Comparison of ENCODE assay signal across 25 cellular contexts in genomic region chr5:76314643-76315042, GRCh38.
DNase-seq lines count a peak whose midpoint lies in the region; ATAC-seq and TF ChIP-seq lines count a peak whose summit lies in the region.
"Had no signal": no experiment of that assay in that cellular context is flagged by ENCODE, and none has a peak within 500 bp of the region (broad histone marks: within the 10 kb centered on the region; RNA-seq: fewer than 3 reads in every experiment).

No MANE protein-coding gene starts in this region.

- H3K27me3 ChIP-seq in right cardiac atrium (ENCODE audit: control insufficient read depth, insufficient read depth): no peaks in the 10 kb centered on the region
- no peaks in the 10 kb centered on the region for H3K27me3 ChIP-seq in right lobe of liver
- H3K27me3 ChIP-seq: BE2C; BLaER1 treated with 17β-estradiol and CSF1 and Interleukin-3, amounts not matched to agents 10 nM and 100 nM had no signal

- no peak for TF ChIP-seq CTCF in right lobe of liver (IDR thresholded peaks at IDR 0.05)
- TF ChIP-seq CTCF in activated CD8-positive, alpha-beta T cell treated with anti-CD3 and anti-CD28 coated beads for 36 hours (IDR thresholded peaks at IDR 0.05): no peak

- CTCF ChIA-PET in activated CD8-positive, alpha-beta T cell treated with anti-CD3 and anti-CD28 coated beads for 36 hours (lab: Charles Lee): interaction anchor here (0.9 to 1.0 kb wide), 2 partner anchors 58 to 269 kb away, joined by 3 read pairs; no protein-coding TSS in a partner anchor

- H3K9me3 ChIP-seq in right cardiac atrium (ENCODE audit: control insufficient read depth, low read length) (no peaks in the 10 kb centered on the region), T-helper 17 cell (ENCODE audit: control insufficient read depth, low read length, poor library complexity, severe bottlenecking) (no peaks in the 10 kb centered on the region), right lobe of liver (no peaks in the 10 kb centered on the region)
- H3K9me3 ChIP-seq: A549; BE2C; BLaER1 treated with 17β-estradiol and CSF1 and Interleukin-3, amounts not matched to agents 10 nM and 100 nM had no signal

- H3K27ac Mint-ChIP-seq in T-helper 17 cell: peak overlapping the region; percentile 32
- no peak overlapping the region for H3K27ac Mint-ChIP-seq in activated CD8-positive, alpha-beta T cell treated with anti-CD3 and anti-CD28 coated beads for 36 hours
- H3K27ac Mint-ChIP-seq: CD4-positive, alpha-beta T cell had no signal

- no peak overlapping the region for H3K4me3 ChIP-seq in right cardiac atrium (ENCODE audit: low read length)
- no peak overlapping the region for H3K4me3 ChIP-seq in right lobe of liver
- H3K4me3 ChIP-seq: A549; BLaER1 treated with 17β-estradiol and CSF1 and Interleukin-3, amounts not matched to agents 10 nM and 100 nM; GM12878; GM23248 had no signal

- 78% methylated on average over 2 of the region's 2 CpGs for WGBS in right cardiac atrium
- WGBS in right lobe of liver (ENCODE audit: insufficient coverage, low coverage, low lambda C conversion rate, missing lambda C conversion rate): 47% methylated on average over 2 of the region's 2 CpGs

- peaks cover 2% of the 10 kb centered on the region for H3K36me3 Mint-ChIP-seq in T-helper 17 cell (ENCODE audit: low read depth)
- H3K36me3 Mint-ChIP-seq in activated CD8-positive, alpha-beta T cell treated with anti-CD3 and anti-CD28 coated beads for 36 hours (ENCODE audit: low read depth): no peaks in the 10 kb centered on the region

- H3K9me3 Mint-ChIP-seq in activated CD8-positive, alpha-beta T cell treated with anti-CD3 and anti-CD28 coated beads for 36 hours: no peaks in the 10 kb centered on the region
- H3K9me3 Mint-ChIP-seq: CD4-positive, alpha-beta T cell; CD8-positive, alpha-beta memory T cell had no signal

- intact Hi-C loops in Right ventricle myocardium superior (cut with DNase I) (no loop called here), right cardiac atrium (cut with DNase I) (no loop called here), right lobe of liver (cut with DNase I) (no loop called here)
- intact Hi-C loops in activated CD8-positive, alpha-beta T cell treated with anti-CD3 and anti-CD28 coated beads for 36 hours (cut with micrococcal nuclease): no loop called here

- H3K36me3 ChIP-seq in right lobe of liver: no peaks in the 10 kb centered on the region
- H3K36me3 ChIP-seq: BE2C; BLaER1 treated with 17β-estradiol and CSF1 and Interleukin-3, amounts not matched to agents 10 nM and 100 nM had no signal

- no peak for TF ChIP-seq POLR2A in right lobe of liver (IDR thresholded peaks at IDR 0.05)

- H3K4me1 Mint-ChIP-seq in T-helper 17 cell: peaks cover 15% of the 10 kb centered on the region
- H3K4me1 Mint-ChIP-seq in activated CD8-positive, alpha-beta T cell treated with anti-CD3 and anti-CD28 coated beads for 36 hours (ENCODE audit: low read depth): peaks cover under 1% of the 10 kb centered on the region

- H3K4me1 ChIP-seq in right cardiac atrium (ENCODE audit: control insufficient read depth, insufficient read depth, low read length): no peaks in the 10 kb centered on the region
- no peaks in the 10 kb centered on the region for H3K4me1 ChIP-seq in right lobe of liver
- H3K4me1 ChIP-seq: A549, BE2C had no signal

- no peak overlapping the region for H3K27ac ChIP-seq in right cardiac atrium (ENCODE audit: low read length)
- no peak overlapping the region for H3K27ac ChIP-seq in right lobe of liver
- H3K27ac ChIP-seq: A549; BLaER1 treated with 17β-estradiol and CSF1 and Interleukin-3, amounts not matched to agents 10 nM and 100 nM; GM23248 had no signal

- DNase-seq in Right ventricle myocardium superior (no peak), right cardiac atrium (no peak), T-helper 17 cell (no peak), left lobe of liver (ENCODE audit: low spot score) (no peak), right lobe of liver (no peak), ecto neural progenitor cell (ENCODE audit: low spot score) (no peak)
- no peak for DNase-seq in activated CD8-positive, alpha-beta T cell treated with anti-CD3 and anti-CD28 coated beads for 36 hours
- DNase-seq: 8988T; ACHN; AML-193; BE2C; CD4-positive, alpha-beta T cell; CD8-positive, alpha-beta memory T cell; DMS 273 treated with DMSO at 0.1 percent for 48 hours; DMS79; EL; GDM1; GM23248; H7; HCEC 1CT had no signal

- H3K27me3 Mint-ChIP-seq in T-helper 17 cell: no peaks in the 10 kb centered on the region
- H3K27me3 Mint-ChIP-seq in activated CD8-positive, alpha-beta T cell treated with anti-CD3 and anti-CD28 coated beads for 36 hours: no peaks in the 10 kb centered on the region
- H3K27me3 Mint-ChIP-seq: CD4-positive, alpha-beta T cell; CD8-positive, alpha-beta memory T cell had no signal

- POLR2A ChIA-PET in activated CD8-positive, alpha-beta T cell treated with anti-CD3 and anti-CD28 coated beads for 36 hours (lab: Charles Lee): interaction anchor here (0.9 to 1.6 kb wide), 2 partner anchors 8 to 11 kb away, joined by 3 to 5 read pairs; no protein-coding TSS in a partner anchor

- no peak overlapping the region for H3K4me3 Mint-ChIP-seq in T-helper 17 cell
- no peak overlapping the region for H3K4me3 Mint-ChIP-seq in activated CD8-positive, alpha-beta T cell treated with anti-CD3 and anti-CD28 coated beads for 36 hours
- H3K4me3 Mint-ChIP-seq: CD14-positive monocyte; CD4-positive, alpha-beta T cell; CD8-positive, alpha-beta memory T cell had no signal

- ATAC-seq in Right ventricle myocardium superior (ENCODE audit: poor library complexity) (peak; percentile 62), right cardiac atrium (no peak), T-helper 17 cell (no peak), left lobe of liver (peak; percentile 19), right lobe of liver (peak; percentile 30 to 48 (median 40)), HG02678 (IDR thresholded peaks at IDR 0.05; ENCODE audit: unreplicated experiment) (no peak)
- no peak for ATAC-seq in activated CD8-positive, alpha-beta T cell treated with anti-CD3 and anti-CD28 coated beads for 36 hours
- ATAC-seq: A549, GM12878 had no signal

Comparison
In these comparisons a context has a peak if more than half of its experiments do, and no peak if none do; other contexts are left out.
1. ATAC-seq: peak in Right ventricle myocardium superior (single experiment), left lobe of liver (single experiment) and right lobe of liver (4 of 4); none in right cardiac atrium (0 of 2), T-helper 17 cell (single experiment), activated CD8-positive, alpha-beta T cell treated with anti-CD3 and anti-CD28 coated beads for 36 hours (single experiment) and HG02678 (single experiment).